Comparison of ENCODE assay signal across 9 cellular contexts in the genomic region with DNA sequence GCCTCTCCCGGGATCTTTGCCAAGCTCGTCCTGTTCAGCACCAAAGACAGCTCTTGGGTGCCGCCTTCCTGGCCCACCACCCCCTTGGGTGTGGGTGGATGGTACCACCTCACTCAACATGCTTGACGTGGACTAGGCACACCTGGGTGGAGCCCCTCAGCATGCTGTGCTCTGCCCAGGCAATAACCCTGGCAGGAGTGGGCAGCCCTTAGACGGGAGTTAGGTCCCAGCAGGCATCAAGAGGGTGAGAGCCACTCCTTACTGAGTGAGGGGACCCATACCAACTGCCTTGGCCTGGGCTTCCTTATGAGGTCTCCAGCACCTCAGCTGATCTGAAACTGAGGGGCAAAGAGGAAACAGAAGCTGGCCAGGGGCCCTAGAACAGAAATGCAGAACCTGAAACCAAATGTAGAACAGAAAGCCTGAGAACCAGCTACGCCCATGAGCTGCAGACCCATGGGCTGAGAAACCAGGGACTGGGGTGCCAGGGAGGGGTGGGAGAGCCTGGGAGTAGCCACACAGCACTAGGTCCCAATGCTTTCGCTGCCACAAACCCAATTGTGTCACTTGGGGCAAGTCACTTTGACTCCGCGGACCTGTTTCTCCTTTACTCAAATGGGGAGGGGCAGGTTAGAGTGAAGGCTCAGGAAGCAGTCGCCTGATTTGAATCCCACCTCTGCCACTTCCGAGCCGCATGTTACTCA. TPM values are rescaled to one million over a fixed set of nuclear protein-coding genes. Genes with fewer than 3 reads are reported as not detected.
DNase-seq lines count a peak whose midpoint lies in the region; ATAC-seq and TF ChIP-seq lines count a peak whose summit lies in the region.
"Had no signal": no experiment of that assay in that cellular context is flagged by ENCODE, and none has a peak within 500 bp of the region (broad histone marks: within the 10 kb centered on the region; RNA-seq: fewer than 3 reads in every experiment).

No MANE protein-coding gene starts in this region.

- H3K36me3 ChIP-seq in BLaER1 treated with 17β-estradiol and CSF1 and Interleukin-3, amounts not matched to agents 10 nM and 100 nM, result peaks cover 0 to 35% (median 0%) of the 10 kb centered on the region in 11 experiments; a peak in 5 of 22 replicates
- H3K36me3 ChIP-seq in right lobe of liver, result no peaks in the 10 kb centered on the region

- H3K27ac Mint-ChIP-seq in T-cell, result peak overlapping the region; percentile 46 to 72
- no peak overlapping the region for H3K27ac Mint-ChIP-seq in T-helper 2 cell treated with Interferon-gamma antibody and Interleukin-4, amounts not matched to agents 5 μg/mL and 100 μg/mL, for 36 hours

- peaks cover 0 to 36% (median 0%) of the 10 kb centered on the region in 11 experiments; a peak in 4 of 22 replicates for H4K20me1 ChIP-seq in BLaER1 treated with 17β-estradiol and CSF1 and Interleukin-3, amounts not matched to agents 10 nM and 100 nM

- peak overlapping the region in 9 of 11 experiments; percentile 33 to 80 (median 62); a peak in 15 of 22 replicates for H3K27ac ChIP-seq in BLaER1 treated with 17β-estradiol and CSF1 and Interleukin-3, amounts not matched to agents 10 nM and 100 nM
- H3K27ac ChIP-seq in right lobe of liver, result no peak overlapping the region

- H3K9me3 ChIP-seq in BLaER1 treated with 17β-estradiol and CSF1 and Interleukin-3, amounts not matched to agents 10 nM and 100 nM (replicated peaks in 1 of 11), result no peaks in the 10 kb centered on the region
- no peaks in the 10 kb centered on the region for H3K9me3 ChIP-seq in right lobe of liver

- TF ChIP-seq POLR2A in right lobe of liver (IDR thresholded peaks at IDR 0.05), result peak; percentile 29

- peaks cover 13 to 29% (median 21%) of the 10 kb centered on the region in 3 donors for H3K4me1 Mint-ChIP-seq in T-cell
- H3K4me1 Mint-ChIP-seq in T-helper 2 cell treated with Interferon-gamma antibody and Interleukin-4, amounts not matched to agents 5 μg/mL and 100 μg/mL, for 36 hours (ENCODE audit: low read depth), result peaks cover 15% of the 10 kb centered on the region

- H3K4me1 ChIP-seq in BLaER1 treated with 17β-estradiol and CSF1 and Interleukin-3, amounts not matched to agents 10 nM and 100 nM, result peaks cover 76 to 99% (median 91%) of the 10 kb centered on the region in 10 experiments
- H3K4me1 ChIP-seq in right lobe of liver, result no peaks in the 10 kb centered on the region

- ATAC-seq in GM21717 (IDR thresholded peaks at IDR 0.05; ENCODE audit: unreplicated experiment) (peak; percentile 44), T-cell (replicated peaks in 1 of 4) (no peak), right lobe of liver (peak; percentile 49 to 66 (median 59))

- H3K36me3 Mint-ChIP-seq in T-cell, result no peaks in the 10 kb centered on the region
- no peaks in the 10 kb centered on the region for H3K36me3 Mint-ChIP-seq in T-helper 2 cell treated with Interferon-gamma antibody and Interleukin-4, amounts not matched to agents 5 μg/mL and 100 μg/mL, for 36 hours (ENCODE audit: low read depth)

- intact Hi-C loops in right lobe of liver (cut with DNase I), result no loop called here

- DNase-seq in T-cell, result peak in 1 of 34 experiments; percentile 26
- no peak for DNase-seq in right lobe of liver
- no peak for DNase-seq in DMS153 (lab: John Stamatoyannopoulos, UW)
- DNase-seq in activated CD4-positive, alpha-beta T cell treated with anti-CD3 and anti-CD28 coated beads for 1 hour, result no peak
- DNase-seq in T-helper 2 cell treated with Interferon-gamma antibody and Interleukin-4, amounts not matched to agents 5 μg/mL and 100 μg/mL, for 36 hours (ENCODE audit: low spot score), result no peak
- DNase-seq in retina, result no peak
- DNase-seq: NCI-H524 had no signal

- H3K27me3 ChIP-seq in BLaER1 treated with 17β-estradiol and CSF1 and Interleukin-3, amounts not matched to agents 10 nM and 100 nM, result no peaks in the 10 kb centered on the region
- no peaks in the 10 kb centered on the region for H3K27me3 ChIP-seq in right lobe of liver

- peak overlapping the region in 6 of 10 experiments; percentile 52 to 70 (median 62); a peak in 10 of 20 replicates for H3K4me3 ChIP-seq in BLaER1 treated with 17β-estradiol and CSF1 and Interleukin-3, amounts not matched to agents 10 nM and 100 nM
- peak overlapping the region in 2 of 3 donors; percentile 9 to 39 for H3K4me3 ChIP-seq in right lobe of liver

- TF ChIP-seq CTCF in right lobe of liver (IDR thresholded peaks at IDR 0.05), result no peak

- CTCF ChIA-PET in T-cell (lab: Charles Lee), result interaction anchor here in 1 of 2 donors (1.1 to 2.6 kb wide), 2 partner anchors 10 to 202 kb away, joined by 3 to 13 read pairs; no protein-coding TSS in a partner anchor

- peak overlapping the region; percentile 86 to 99 (median 96) for H3K4me2 ChIP-seq in BLaER1 treated with 17β-estradiol and CSF1 and Interleukin-3, amounts not matched to agents 10 nM and 100 nM

- WGBS in right lobe of liver (ENCODE audit: insufficient coverage, low coverage, low lambda C conversion rate, missing lambda C conversion rate), result 39% methylated on average over 3 of the region's 12 CpGs

- no peaks in the 10 kb centered on the region for H3K27me3 Mint-ChIP-seq in T-cell
- H3K27me3 Mint-ChIP-seq in T-helper 2 cell treated with Interferon-gamma antibody and Interleukin-4, amounts not matched to agents 5 μg/mL and 100 μg/mL, for 36 hours (ENCODE audit: low read depth), result no peaks in the 10 kb centered on the region

- peak overlapping the region in 8 of 11 experiments; percentile 4 to 78 (median 54); a peak in 11 of 22 replicates for H3K9ac ChIP-seq in BLaER1 treated with 17β-estradiol and CSF1 and Interleukin-3, amounts not matched to agents 10 nM and 100 nM

- H3K9me3 Mint-ChIP-seq in T-cell, result no peaks in the 10 kb centered on the region
- no peaks in the 10 kb centered on the region for H3K9me3 Mint-ChIP-seq in T-helper 2 cell treated with Interferon-gamma antibody and Interleukin-4, amounts not matched to agents 5 μg/mL and 100 μg/mL, for 36 hours

- peak overlapping the region in 1 of 3 donors; percentile 21 for H3K4me3 Mint-ChIP-seq in T-cell
- no peak overlapping the region for H3K4me3 Mint-ChIP-seq in T-helper 2 cell treated with Interferon-gamma antibody and Interleukin-4, amounts not matched to agents 5 μg/mL and 100 μg/mL, for 36 hours

- POLR2A ChIA-PET in T-cell (lab: Charles Lee), result interaction anchor here in 1 of 2 donors (0.6 kb wide), 1 partner anchor 118 kb away, joined by 6 read pairs; no protein-coding TSS in a partner anchor

RNA-seq across cellular contexts. Expression of gene FGD2, which starts 2.0 kb away (rescaled TPM):
- total RNA-seq in T-cell (10 to 100 TPM in 1 of 5 donors, 1 to 10 TPM in 4; 2.8 to 11.1 (median 3.3) TPM), right lobe of liver (10 to 100 TPM in 2 of 6 experiments, 1 to 10 TPM in 4; 6.6 to 15.6 (median 9.6) TPM)

RNA-seq across cellular contexts. Expression of gene MTCH1, which starts 21.5 kb away (rescaled TPM):
- 100 to 1,000 TPM; 146 to 185 (median 160) TPM for total RNA-seq in T-cell
- total RNA-seq in right lobe of liver, result 10 to 100 TPM; 56.3 to 73.7 (median 63.3) TPM

RNA-seq across cellular contexts. Expression of gene PI16, which starts 53.0 kb away (rescaled TPM):
- total RNA-seq in T-cell (10 to 100 TPM in 1 of 5 donors, 1 to 10 TPM in 4; 3.5 to 27.6 (median 7.8) TPM), right lobe of liver (under 1 TPM in 2 of 6 experiments, not detected in 4; 0.11 to 0.42 TPM)

Comparison
In these comparisons a context has a peak if more than half of its experiments do, and no peak if none do; other contexts are left out.
1. H3K27ac ChIP-seq: peak in BLaER1 treated with 17β-estradiol and CSF1 and Interleukin-3, amounts not matched to agents 10 nM and 100 nM (9 of 11); none in right lobe of liver (0 of 3).
2. ATAC-seq: peak in GM21717 (single experiment) and right lobe of liver (4 of 4); none in T-cell (0 of 4).